In the genomic region with DNA sequence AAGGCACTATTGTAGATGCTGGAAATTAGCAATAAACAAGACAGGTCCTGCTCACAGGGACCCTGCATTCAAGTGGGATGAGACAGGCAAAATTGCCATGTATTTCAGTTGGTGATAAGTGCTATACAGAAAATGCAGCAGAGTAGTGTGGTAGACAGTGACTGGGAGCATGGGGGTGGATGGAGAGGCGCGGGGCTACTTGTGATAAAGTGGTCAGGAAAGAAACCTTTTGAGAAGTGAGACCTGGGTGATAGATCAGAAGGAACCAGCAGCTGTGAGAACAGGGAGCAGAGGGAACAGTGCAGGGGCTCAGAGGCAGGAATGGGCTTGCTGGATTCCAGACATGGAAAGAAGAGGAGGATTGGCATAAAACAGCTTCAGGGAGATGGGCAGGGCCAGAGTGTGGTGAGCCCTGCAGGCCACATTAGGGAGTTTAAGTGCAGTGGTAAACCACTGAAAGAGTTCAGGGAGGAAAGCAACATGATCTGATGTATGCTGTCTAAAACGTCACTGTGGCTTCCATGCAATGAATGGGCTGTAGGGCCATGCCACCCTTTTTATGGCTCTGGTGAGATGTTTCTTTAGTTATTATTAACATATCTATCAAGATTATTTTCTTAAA, we compare ENCODE assay signal across 9 cellular contexts. TPM values are rescaled to one million over a fixed set of nuclear protein-coding genes. Genes with fewer than 3 reads are reported as not detected.
A peak's percentile ranks its signal among the peaks of the same experiment; 100 is the strongest.
DNase-seq lines count a peak whose midpoint lies in the region; ATAC-seq and TF ChIP-seq lines count a peak whose summit lies in the region.
"Had no signal": no experiment of that assay in that cellular context is flagged by ENCODE, and none has a peak within 500 bp of the region (broad histone marks: within the 10 kb centered on the region; RNA-seq: fewer than 3 reads in every experiment).

No MANE protein-coding gene starts in this region.

- H3K36me3 Mint-ChIP-seq in activated naive CD8-positive, alpha-beta T cell treated with anti-CD3 and anti-CD28 coated beads for 36 hours, result no peaks in the 10 kb centered on the region

- H3K4me3 ChIP-seq in mammary epithelial cell (replicated peaks in 1 of 3; ENCODE audit: insufficient read depth in 1 of 3, low read depth in 2 of 3, low read length in 3 of 3) (no peak overlapping the region), breast epithelium (no peak overlapping the region), upper lobe of right lung (no peak overlapping the region), MG63 (no peak overlapping the region), dorsolateral prefrontal cortex (no peak overlapping the region)

- CTCF ChIA-PET in mammary epithelial cell (lab: Charles Lee; ENCODE audit: low non-redundant PET), result no interaction called here

- ATAC-seq in HG03565 (IDR thresholded peaks at IDR 0.05; ENCODE audit: unreplicated experiment) (peak; percentile 70), upper lobe of right lung (peak; percentile 22)

- no peaks in the 10 kb centered on the region for H3K36me3 ChIP-seq in mammary epithelial cell (ENCODE audit: insufficient read depth, low read length)
- no peaks in the 10 kb centered on the region for H3K36me3 ChIP-seq in breast epithelium
- no peaks in the 10 kb centered on the region for H3K36me3 ChIP-seq in upper lobe of right lung
- no peaks in the 10 kb centered on the region for H3K36me3 ChIP-seq in MG63
- H3K36me3 ChIP-seq: BLaER1 treated with 17β-estradiol and CSF1 and Interleukin-3, amounts not matched to agents 10 nM and 100 nM had no signal

- no peak for TF ChIP-seq CTCF in mammary epithelial cell (conservative IDR thresholded peaks at IDR 0.05 in 1 of 2, IDR thresholded peaks at IDR 0.05 in 1 of 2; ENCODE audit: extremely low read depth in 1 of 2, insufficient read depth in 1 of 2, low read depth in 1 of 2, low read length in 2 of 2)
- no peak for TF ChIP-seq CTCF in breast epithelium (IDR thresholded peaks at IDR 0.05)
- no peak for TF ChIP-seq CTCF in upper lobe of right lung (IDR thresholded peaks at IDR 0.05)
- TF ChIP-seq CTCF in dorsolateral prefrontal cortex (IDR thresholded peaks at IDR 0.05 in 54 of 56, conservative IDR thresholded peaks at IDR 0.05 in 2 of 56; ENCODE audit: low read depth in 1 of 56, partially characterized antibody in 56 of 56), result no peak

- in situ Hi-C loops in mammary epithelial cell (cut with MboI; ENCODE audit: low sequenced_read_pairs in 2 of 2), result no loop called here

- H3K9me3 ChIP-seq in mammary epithelial cell (replicated peaks; ENCODE audit: insufficient read depth, low read length) (no peaks in the 10 kb centered on the region), breast epithelium (no peaks in the 10 kb centered on the region), upper lobe of right lung (no peaks in the 10 kb centered on the region), MG63 (no peaks in the 10 kb centered on the region)
- H3K9me3 ChIP-seq: BLaER1 treated with 17β-estradiol and CSF1 and Interleukin-3, amounts not matched to agents 10 nM and 100 nM had no signal

- no TSS peak for BruUV-seq in mammary epithelial cell (replicated peaks; lab: Mats Ljungman, UMichigan)

- H3K9me3 Mint-ChIP-seq in activated naive CD8-positive, alpha-beta T cell treated with anti-CD3 and anti-CD28 coated beads for 36 hours, result no peaks in the 10 kb centered on the region

- H3K4me3 Mint-ChIP-seq in activated naive CD8-positive, alpha-beta T cell treated with anti-CD3 and anti-CD28 coated beads for 36 hours, result no peak overlapping the region

- no peak overlapping the region for H2AFZ ChIP-seq in mammary epithelial cell (ENCODE audit: low read depth, low read length)

- peaks cover 6% of the 10 kb centered on the region for H3K4me1 ChIP-seq in mammary epithelial cell (ENCODE audit: insufficient read depth, low read length)
- H3K4me1 ChIP-seq in breast epithelium, result no peaks in the 10 kb centered on the region
- H3K4me1 ChIP-seq in upper lobe of right lung, result no peaks in the 10 kb centered on the region

- no peak overlapping the region for H3K27ac ChIP-seq in mammary epithelial cell (ENCODE audit: insufficient read depth, low read depth, low read length)
- no peak overlapping the region for H3K27ac ChIP-seq in breast epithelium
- no peak overlapping the region for H3K27ac ChIP-seq in upper lobe of right lung
- H3K27ac ChIP-seq in dorsolateral prefrontal cortex, result peak overlapping the region in 1 of 59 donors; percentile 10

- no peaks in the 10 kb centered on the region for H3K79me2 ChIP-seq in mammary epithelial cell (ENCODE audit: insufficient read depth, low read length)

- H3K27me3 ChIP-seq in mammary epithelial cell (ENCODE audit: insufficient read depth, low read length) (no peaks in the 10 kb centered on the region), breast epithelium (no peaks in the 10 kb centered on the region), upper lobe of right lung (peaks cover 14% of the 10 kb centered on the region), MG63 (0 out of 2 replicates have a peak, but pooled peaks cover 6% of the 10 kb centered on the region), dorsolateral prefrontal cortex (peaks cover 0 to 13% (median 0%) of the 10 kb centered on the region in 45 donors)
- H3K27me3 ChIP-seq: BLaER1 treated with 17β-estradiol and CSF1 and Interleukin-3, amounts not matched to agents 10 nM and 100 nM had no signal

- peaks cover 21% of the 10 kb centered on the region for H3K27me3 Mint-ChIP-seq in activated naive CD8-positive, alpha-beta T cell treated with anti-CD3 and anti-CD28 coated beads for 36 hours

- H3K9ac ChIP-seq in mammary epithelial cell (ENCODE audit: insufficient read depth, low read length), result no peak overlapping the region

- 14% methylated on average over 1 of the region's 3 CpGs for WGBS in mammary epithelial cell (ENCODE audit: low coverage, missing lambda C conversion rate)

- no peaks in the 10 kb centered on the region for H4K20me1 ChIP-seq in mammary epithelial cell (ENCODE audit: insufficient read depth, low read length)
- H4K20me1 ChIP-seq: BLaER1 treated with 17β-estradiol and CSF1 and Interleukin-3, amounts not matched to agents 10 nM and 100 nM had no signal

- dilution Hi-C loops in mammary epithelial cell (cut with HindIII; ENCODE audit: low sequenced_read_pairs), result no loop called here

- no peak for TF ChIP-seq POLR2A in breast epithelium (IDR thresholded peaks at IDR 0.05)

- peaks cover 15% of the 10 kb centered on the region for H3K4me1 Mint-ChIP-seq in activated naive CD8-positive, alpha-beta T cell treated with anti-CD3 and anti-CD28 coated beads for 36 hours

- intact Hi-C loops in mammary epithelial cell (cut with micrococcal nuclease), result no loop called here
- intact Hi-C loops in breast epithelium (cut with DNase I; ENCODE audit: low total_unique reads), result no loop called here
- intact Hi-C loops in upper lobe of right lung (cut with DNase I), result no loop called here
- intact Hi-C loops in head of caudate nucleus (cut with DNase I), result no loop called here
- intact Hi-C loops in dorsolateral prefrontal cortex (cut with DNase I), result no loop called here

- DNase-seq in mammary epithelial cell (peak; percentile 63), breast epithelium (ENCODE audit: low spot score in 2 of 2) (no peak), upper lobe of right lung (no peak), MG63 (no peak), head of caudate nucleus (no peak), dorsolateral prefrontal cortex (no peak)
- peak; percentile 14 for DNase-seq in activated naive CD8-positive, alpha-beta T cell treated with anti-CD3 and anti-CD28 coated beads for 36 hours

- H3K27ac Mint-ChIP-seq in activated naive CD8-positive, alpha-beta T cell treated with anti-CD3 and anti-CD28 coated beads for 36 hours, result peak overlapping the region; percentile 2

- no peak overlapping the region for H3K4me2 ChIP-seq in mammary epithelial cell (ENCODE audit: insufficient read depth, low read depth, low read length)

RNA-seq across cellular contexts. Expression of a gene that starts 7.3 kb away (rescaled TPM):
- not detected for total RNA-seq in mammary epithelial cell
- polyA plus RNA-seq in mammary epithelial cell, result not detected
- not detected for polyA minus RNA-seq in mammary epithelial cell
- total RNA-seq in breast epithelium, result 1 to 10 TPM in 2 of 3 donors, under 1 TPM in 1; 0.73 to 5.1 (median 2.3) TPM
- total RNA-seq in activated naive CD8-positive, alpha-beta T cell treated with anti-CD3 and anti-CD28 coated beads for 36 hours, result not detected
- 0.26 TPM for total RNA-seq in upper lobe of right lung
- not detected in 2 replicates for total RNA-seq in MG63 (2014; rRNA removed; shearing (Covaris generic); ENCODE audit: low replicate concordance)
- 10 to 100 TPM in 49 of 120 experiments, 1 to 10 TPM in 70, under 1 TPM in 1; 0.63 to 20.6 (median 9.0) TPM for total RNA-seq in dorsolateral prefrontal cortex

Comparison
In these comparisons a context has a peak if more than half of its experiments do, and no peak if none do; other contexts are left out.
1. DNase-seq: peak in mammary epithelial cell (single experiment) and activated naive CD8-positive, alpha-beta T cell treated with anti-CD3 and anti-CD28 coated beads for 36 hours (single experiment); none in breast epithelium (0 of 2), upper lobe of right lung (single experiment), MG63 (single experiment), head of caudate nucleus (0 of 42) and dorsolateral prefrontal cortex (0 of 10).